In genomic region chr17:2594657-2595085, GRCh38 we compare ENCODE assay signal across 8 cellular contexts. TPM values are rescaled to one million over a fixed set of nuclear protein-coding genes. Genes with fewer than 3 reads are reported as not detected.
DNase-seq lines count a peak whose midpoint lies in the region; ATAC-seq and TF ChIP-seq lines count a peak whose summit lies in the region.

No MANE protein-coding gene starts in this region.

- peak overlapping the region; percentile 1 for H2AK5ac ChIP-seq in mesendoderm (ENCODE audit: low read length)

- H3K56ac ChIP-seq in mesendoderm (ENCODE audit: low read length), result peak overlapping the region; percentile 80

- peak in 3 of 7 experiments; percentile 15 to 27 (median 22) for DNase-seq in CD8-positive, alpha-beta T cell
- DNase-seq in M059J (ENCODE audit: low read depth) (peak; percentile 4), mesendoderm (no peak), vagina (ENCODE audit: extremely low spot score in 2 of 2) (no peak)

- H3K9me3 ChIP-seq in CD8-positive, alpha-beta T cell (ENCODE audit: low read length), result no peaks in the 10 kb centered on the region
- no peaks in the 10 kb centered on the region for H3K9me3 ChIP-seq in vagina

- no peak for ATAC-seq in CD8-positive, alpha-beta T cell
- ATAC-seq in GM18511 (IDR thresholded peaks at IDR 0.05; ENCODE audit: unreplicated experiment), result no peak
- no peak for ATAC-seq in GM19467 (IDR thresholded peaks at IDR 0.05; ENCODE audit: unreplicated experiment)
- ATAC-seq in GM18858 (IDR thresholded peaks at IDR 0.05; ENCODE audit: unreplicated experiment), result no peak

- TF ChIP-seq POLR2A in vagina (IDR thresholded peaks at IDR 0.05), result no peak

- H3K4me1 Mint-ChIP-seq in CD8-positive, alpha-beta T cell (ENCODE audit: low read depth), result peaks cover 48% of the 10 kb centered on the region
- H3K4me1 Mint-ChIP-seq in brain, result peaks cover 44% of the 10 kb centered on the region

- no peak for TF ChIP-seq CTCF in CD8-positive, alpha-beta T cell (IDR thresholded peaks at IDR 0.05)
- no peak for TF ChIP-seq CTCF in brain (conservative IDR thresholded peaks at IDR 0.05)
- no peak for TF ChIP-seq CTCF in vagina (IDR thresholded peaks at IDR 0.05)

- H3K18ac ChIP-seq in mesendoderm (ENCODE audit: low read length), result peak overlapping the region; percentile 99

- peak overlapping the region; percentile 90 for H3K27ac Mint-ChIP-seq in CD8-positive, alpha-beta T cell
- peak overlapping the region; percentile 94 to 99 (median 97) for H3K27ac Mint-ChIP-seq in brain

- no peaks in the 10 kb centered on the region for H3K36me3 ChIP-seq in CD8-positive, alpha-beta T cell (ENCODE audit: insufficient read depth, low read length)
- H3K36me3 ChIP-seq in mesendoderm (ENCODE audit: control insufficient read depth, insufficient read depth, low read length) (no peaks in the 10 kb centered on the region), vagina (no peaks in the 10 kb centered on the region)

- no peak overlapping the region for H4K8ac ChIP-seq in mesendoderm (ENCODE audit: low read depth, low read length)

- H3K27me3 Mint-ChIP-seq in CD8-positive, alpha-beta T cell (ENCODE audit: low read depth), result no peaks in the 10 kb centered on the region
- peaks cover 9% of the 10 kb centered on the region for H3K27me3 Mint-ChIP-seq in brain

- H3K9ac ChIP-seq in mesendoderm (ENCODE audit: low read length), result peak overlapping the region; percentile 76

- H2BK15ac ChIP-seq in mesendoderm (replicated peaks; ENCODE audit: low read depth), result no peak overlapping the region

- H3K36me3 Mint-ChIP-seq in CD8-positive, alpha-beta T cell, result peaks cover 5% of the 10 kb centered on the region
- H3K36me3 Mint-ChIP-seq in brain, result peaks cover 19% of the 10 kb centered on the region

- H3K4ac ChIP-seq in mesendoderm (ENCODE audit: low read depth, low read length), result peak overlapping the region; percentile 100

- H2BK120ac ChIP-seq in mesendoderm (ENCODE audit: low read depth, low read length), result peak overlapping the region; percentile 46

- no peaks in the 10 kb centered on the region for H3K79me1 ChIP-seq in mesendoderm (ENCODE audit: low read length)

- CTCF ChIA-PET in CD8-positive, alpha-beta T cell (lab: Charles Lee), result no interaction called here

- H3K4me3 ChIP-seq in CD8-positive, alpha-beta T cell (ENCODE audit: low read depth, low read length), result peak overlapping the region; percentile 96
- H3K4me3 ChIP-seq in mesendoderm (ENCODE audit: low read length) (peak overlapping the region; percentile 51), vagina (peak overlapping the region; percentile 80 to 91)

- H3K9me3 Mint-ChIP-seq in CD8-positive, alpha-beta T cell, result no peaks in the 10 kb centered on the region
- H3K9me3 Mint-ChIP-seq in brain, result peaks cover 0 to 2% (median 0%) of the 10 kb centered on the region in 5 experiments

- no peaks in the 10 kb centered on the region for H3K27me3 ChIP-seq in CD8-positive, alpha-beta T cell (ENCODE audit: insufficient read depth, low read length)
- no peaks in the 10 kb centered on the region for H3K27me3 ChIP-seq in mesendoderm (ENCODE audit: insufficient read depth, low read length, poor library complexity)
- no peaks in the 10 kb centered on the region for H3K27me3 ChIP-seq in vagina

- H3K4me1 ChIP-seq in CD8-positive, alpha-beta T cell (ENCODE audit: insufficient read depth, low read length), result peaks cover 36% of the 10 kb centered on the region
- H3K4me1 ChIP-seq in mesendoderm (ENCODE audit: control insufficient read depth, low read depth, low read length) (no peaks in the 10 kb centered on the region), vagina (peaks cover 49% of the 10 kb centered on the region)

- H3K4me3 Mint-ChIP-seq in CD8-positive, alpha-beta T cell, result peak overlapping the region; percentile 87
- peak overlapping the region; percentile 95 to 100 (median 98) for H3K4me3 Mint-ChIP-seq in brain

- H3K79me2 ChIP-seq in mesendoderm (ENCODE audit: control insufficient read depth, insufficient read depth, low read length), result peaks cover 49% of the 10 kb centered on the region

- H3K27ac ChIP-seq in CD8-positive, alpha-beta T cell (ENCODE audit: low read depth, low read length), result peak overlapping the region; percentile 86
- H3K27ac ChIP-seq in mesendoderm (ENCODE audit: low read depth, low read length) (peak overlapping the region; percentile 98), vagina (peak overlapping the region; percentile 99)

- POLR2A ChIA-PET in CD8-positive, alpha-beta T cell (lab: Charles Lee), result interaction anchor here (2.6 kb wide), 1 partner anchor 83 kb away, joined by 10 read pairs; the partner anchor contains the start of gene METTL16

- peak overlapping the region; percentile 80 for H3K23ac ChIP-seq in mesendoderm (ENCODE audit: low read length)

- no CpG with 5 or more reads among the region's 12 CpGs for WGBS in mesendoderm (ENCODE audit: extremely low coverage, insufficient coverage, low lambda C conversion rate)

- H4K5ac ChIP-seq in mesendoderm (ENCODE audit: low read length), result no peak overlapping the region

- H2BK5ac ChIP-seq in mesendoderm (ENCODE audit: low read length), result peak overlapping the region; percentile 59

- peak overlapping the region; percentile 42 for H3K4me2 ChIP-seq in mesendoderm (ENCODE audit: low read length)

- intact Hi-C loops in CD8-positive, alpha-beta T cell (cut with DNase I, micrococcal nuclease), result loop anchor here (5.0 kb wide), 4 partner anchors 38 to 1773 kb away; partner anchors contain the start of genes MNT (in 1 of the 2) and UBE2G1 (in 1 of the 2)
- intact Hi-C loops in vagina (cut with DNase I), result loop anchor here (10.0 kb wide), 1 partner anchor 90 kb away; no protein-coding TSS in a partner anchor

RNA-seq across cellular contexts. Expression of gene PAFAH1B1, which starts 1.2 kb away (rescaled TPM):
- 100 to 1,000 TPM; 139 to 157 TPM for total RNA-seq in CD8-positive, alpha-beta T cell
- total RNA-seq in M059J (2014; rRNA removed; shearing (Covaris generic)), result 70.9 and 109 TPM in 2 replicates
- 74.2 TPM for polyA plus RNA-seq in brain (ENCODE audit: insufficient read depth, low read depth, low replicate concordance)
- 66.9 TPM for polyA plus RNA-seq in mesendoderm (2013, experiment 1 of 2)
- polyA plus RNA-seq in mesendoderm (2013, experiment 2 of 2), result 65.3 TPM
- total RNA-seq in vagina, result 102 TPM
